In the genomic region with DNA sequence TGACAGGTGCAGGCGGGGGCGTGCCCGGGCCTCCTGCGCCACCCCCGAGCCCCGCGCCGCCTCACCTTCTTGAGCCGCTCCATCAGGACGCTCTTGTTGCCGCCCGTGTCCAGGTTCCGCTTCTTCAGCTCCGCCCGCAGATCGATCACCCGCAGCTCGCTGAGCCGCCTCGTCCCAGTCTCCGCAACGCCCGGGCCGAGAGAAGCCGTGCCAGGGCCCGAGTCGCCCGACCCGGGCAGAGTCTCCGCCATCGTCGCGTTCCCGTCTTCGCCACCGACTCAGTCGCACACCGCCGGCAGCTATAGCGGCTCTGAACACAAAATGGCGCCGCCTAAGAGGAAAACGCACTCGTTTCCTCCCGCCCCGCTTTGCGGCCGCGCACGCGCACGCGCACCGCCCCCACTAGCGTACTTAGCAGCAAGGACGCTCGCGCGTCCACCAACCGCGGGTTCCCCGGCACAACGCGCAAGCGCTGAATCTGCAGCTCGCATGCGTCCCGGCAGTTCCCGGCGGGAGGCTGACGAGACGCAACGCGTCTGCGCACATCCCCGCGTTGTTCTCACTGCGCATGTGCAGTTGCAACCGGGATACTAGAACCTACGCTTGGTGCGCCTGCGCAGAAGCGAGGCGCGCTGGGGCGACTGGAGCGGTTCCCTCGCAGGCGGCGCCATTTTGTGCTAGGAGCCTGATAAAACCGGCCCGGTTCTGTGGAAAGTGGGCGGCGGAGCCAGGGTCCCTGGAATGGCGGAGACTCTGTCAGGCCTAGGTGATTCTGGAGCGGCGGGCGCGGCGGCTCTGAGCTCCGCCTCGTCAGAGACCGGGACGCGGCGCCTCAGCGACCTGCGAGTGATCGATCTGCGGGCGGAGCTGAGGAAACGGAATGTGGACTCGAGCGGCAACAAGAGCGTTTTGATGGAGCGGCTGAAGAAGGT, we compare ENCODE assay signal across 8 cellular contexts. TPM values are rescaled to one million over a fixed set of nuclear protein-coding genes. Genes with fewer than 3 reads are reported as not detected.
A peak's percentile ranks its signal among the peaks of the same experiment; 100 is the strongest.
DNase-seq lines count a peak whose midpoint lies in the region; ATAC-seq and TF ChIP-seq lines count a peak whose summit lies in the region.

A gene (plus strand): TSS at position 619 of the 932 bp plus-strand sequence. CDS start 123 bp downstream, at position 742.
A gene (minus strand): TSS at position 312 of the 932 bp plus-strand sequence. CDS start 61 bp downstream, at position 251.

- peak within 1 kb of the TSS; percentile 94 for H3K4me3 ChIP-seq in BJ (ENCODE audit: low read depth, low read length)
- H3K4me3 ChIP-seq in colonic mucosa: peak within 1 kb of the TSS; percentile 89

- peak within 1 kb of the TSS; percentile 94 to 98 for H3K9ac ChIP-seq in colonic mucosa (ENCODE audit: low read depth in 2 of 2, low read length in 2 of 2)

- peaks cover 3% of the 10 kb centered on the region for H3K27me3 Mint-ChIP-seq in activated CD4-positive, alpha-beta T cell treated with anti-CD3 and anti-CD28 coated beads, Interleukin-2, amount 10 ng/mL, durations not matched to agents 24 days and 14 days

- peaks cover 55% of the 10 kb centered on the region for H3K4me1 Mint-ChIP-seq in activated CD4-positive, alpha-beta T cell treated with anti-CD3 and anti-CD28 coated beads, Interleukin-2, amount 10 ng/mL, durations not matched to agents 24 days and 14 days

- DNase-seq in BJ (ENCODE audit: low read depth) (peak; percentile 99), NCI-H526 treated with DMSO at 0.1 percent for 48 hours (lab: John Stamatoyannopoulos, UW) (peak; percentile 89), colonic mucosa (peak; percentile 99), kidney tubule cell (ENCODE audit: low spot score) (peak; percentile 100)
- DNase-seq in activated CD4-positive, alpha-beta T cell treated with anti-CD3 and anti-CD28 coated beads, Interleukin-2, amount 10 ng/mL, durations not matched to agents 24 days and 14 days: peak; percentile 100
- peak; percentile 93 to 99 (median 98) for DNase-seq in stimulated activated CD4-positive, alpha-beta T cell treated with anti-CD3 and anti-CD28 coated beads, Interleukin-1b, Interleukin-23, amount 100 ng/mL, for 24 hours (ENCODE audit: low read depth in 4 of 4, low spot score in 1 of 4)

- ATAC-seq in GM19324 (IDR thresholded peaks at IDR 0.05; ENCODE audit: low FRiP score, unreplicated experiment): peak; percentile 94
- peak; percentile 73 for ATAC-seq in HG03469 (IDR thresholded peaks at IDR 0.05; ENCODE audit: unreplicated experiment)

- peak within 1 kb of the TSS; percentile 93 for H3K27ac ChIP-seq in colonic mucosa

- no peaks in the 10 kb centered on the region for H3K9me3 ChIP-seq in colonic mucosa

- peak within 1 kb of the TSS; percentile 100 for H3K4me3 Mint-ChIP-seq in activated CD4-positive, alpha-beta T cell treated with anti-CD3 and anti-CD28 coated beads, Interleukin-2, amount 10 ng/mL, durations not matched to agents 24 days and 14 days

- H3K27ac Mint-ChIP-seq in activated CD4-positive, alpha-beta T cell treated with anti-CD3 and anti-CD28 coated beads, Interleukin-2, amount 10 ng/mL, durations not matched to agents 24 days and 14 days: peak within 1 kb of the TSS; percentile 100

- POLR2A ChIA-PET in BJ (lab: Charles Lee): interaction anchor here (0.6 to 0.7 kb wide), 3 partner anchors 23 to 436 kb away, joined by 3 to 5 read pairs (median 3); no protein-coding TSS in a partner anchor

- intact Hi-C loops in activated CD4-positive, alpha-beta T cell treated with anti-CD3 and anti-CD28 coated beads, Interleukin-2, amount 10 ng/mL, durations not matched to agents 24 days and 14 days (cut with micrococcal nuclease): loop anchor here (1.0 to 5.0 kb wide), 5 partner anchors 58 to 832 kb away; a partner anchor contains a TSS
- intact Hi-C loops in colonic mucosa (cut with DNase I): no loop called here

- peaks cover 4% of the 10 kb centered on the region for H3K9me3 Mint-ChIP-seq in activated CD4-positive, alpha-beta T cell treated with anti-CD3 and anti-CD28 coated beads, Interleukin-2, amount 10 ng/mL, durations not matched to agents 24 days and 14 days

- TF ChIP-seq CTCF in BJ (IDR thresholded peaks at IDR 0.05; ENCODE audit: insufficient read depth, low read depth, low read length): no peak
- no peak for TF ChIP-seq CTCF in colonic mucosa (IDR thresholded peaks at IDR 0.05)

- H3K4me1 ChIP-seq in colonic mucosa: peaks cover 9% of the 10 kb centered on the region

- peaks cover 70% of the 10 kb centered on the region for H3K36me3 Mint-ChIP-seq in activated CD4-positive, alpha-beta T cell treated with anti-CD3 and anti-CD28 coated beads, Interleukin-2, amount 10 ng/mL, durations not matched to agents 24 days and 14 days (ENCODE audit: low read depth)

- H3K27me3 ChIP-seq in BJ (ENCODE audit: control insufficient read depth, insufficient read depth, low read length): no peaks in the 10 kb centered on the region
- no peaks in the 10 kb centered on the region for H3K27me3 ChIP-seq in colonic mucosa

- CTCF ChIA-PET in BJ (lab: Yijun Ruan, JAX): interaction anchor here (1.0 to 1.7 kb wide), 3 partner anchors 13 to 68 kb away, joined by 3 to 4 read pairs (median 4); no protein-coding TSS in a partner anchor

- H3K36me3 ChIP-seq in BJ (ENCODE audit: control insufficient read depth, insufficient read depth, low read length): peaks cover 10% of the 10 kb centered on the region
- peaks cover 16% of the 10 kb centered on the region for H3K36me3 ChIP-seq in colonic mucosa

RNA-seq across cellular contexts. Expression of the first gene that starts in this region (rescaled TPM):
- 20.8 and 22.3 TPM in 2 replicates for polyA plus RNA-seq in BJ (2011; rRNA removed)
- polyA minus RNA-seq in BJ (2011; rRNA and poly(A)+ RNA removed): 9.8 and 14.0 TPM in 2 replicates
- 142 and 143 TPM in 2 replicates for total RNA-seq in activated CD4-positive, alpha-beta T cell treated with anti-CD3 and anti-CD28 coated beads, Interleukin-2, amount 10 ng/mL, durations not matched to agents 24 days and 14 days
- total RNA-seq in colonic mucosa: 100 to 1,000 TPM in 1 of 2 donors, 10 to 100 TPM in 1; 56.1 to 120 TPM

RNA-seq across cellular contexts. Expression of the second gene that starts in this region (rescaled TPM):
- 13.3 and 15.3 TPM in 2 replicates for polyA plus RNA-seq in BJ (2011; rRNA removed)
- polyA minus RNA-seq in BJ (2011; rRNA and poly(A)+ RNA removed): 17.8 and 20.5 TPM in 2 replicates
- total RNA-seq in activated CD4-positive, alpha-beta T cell treated with anti-CD3 and anti-CD28 coated beads, Interleukin-2, amount 10 ng/mL, durations not matched to agents 24 days and 14 days: 97.6 and 101 TPM in 2 replicates
- 100 to 1,000 TPM in 1 of 2 donors, 10 to 100 TPM in 1; 46.1 to 108 TPM for total RNA-seq in colonic mucosa

Comparison
In these comparisons a context has a peak if more than half of its experiments do, and no peak if none do; other contexts are left out.
1. Peak in every context shown above with its lines: DNase-seq, ATAC-seq, H3K4me3 ChIP-seq and H3K27ac ChIP-seq.